ENCODE assay signal across 27 cellular contexts in genomic region chr7:9302436-9302835, GRCh38.
DNase-seq lines count a peak whose midpoint lies in the region; TF ChIP-seq lines count a peak whose summit lies in the region.
"Had no signal": no experiment of that assay in that cellular context is flagged by ENCODE, and none has a peak within 500 bp of the region (broad histone marks: within the 10 kb centered on the region; RNA-seq: fewer than 3 reads in every experiment).

No MANE protein-coding gene starts in this region.

- H3K4me3 ChIP-seq in neural cell (ENCODE audit: low read length): no peak overlapping the region
- H3K4me3 ChIP-seq in transverse colon: no peak overlapping the region
- H3K4me3 ChIP-seq: A549; BLaER1; BLaER1 treated with 17β-estradiol and CSF1 and Interleukin-3, amounts not matched to agents 10 nM and 100 nM had no signal

- H3K9me2 ChIP-seq in neural cell (ENCODE audit: insufficient read depth, low read length): no peaks in the 10 kb centered on the region

- no peak for TF ChIP-seq POLR2A in transverse colon (IDR thresholded peaks at IDR 0.05)

- no peak overlapping the region for H3K4me2 ChIP-seq in neural cell (ENCODE audit: low read length)
- H3K4me2 ChIP-seq: A549; BLaER1; BLaER1 treated with 17β-estradiol and CSF1 and Interleukin-3, amounts not matched to agents 10 nM and 100 nM had no signal

- H3K4me1 ChIP-seq in transverse colon: no peaks in the 10 kb centered on the region
- H3K4me1 ChIP-seq: A549; BE2C; BLaER1; BLaER1 treated with 17β-estradiol and CSF1 and Interleukin-3, amounts not matched to agents 10 nM and 100 nM; Caco-2 had no signal

- H3K36me3 ChIP-seq in neural cell (ENCODE audit: insufficient read depth, low read length): no peaks in the 10 kb centered on the region
- no peaks in the 10 kb centered on the region for H3K36me3 ChIP-seq in transverse colon
- H3K36me3 ChIP-seq: BE2C; BLaER1; BLaER1 treated with 17β-estradiol and CSF1 and Interleukin-3, amounts not matched to agents 10 nM and 100 nM had no signal

- no peak for DNase-seq in transverse colon
- DNase-seq: 8988T; ACHN; AML-193; BE2C; C1 segment of cervical spinal cord; Caco-2; Calu3; CD4-positive, alpha-beta memory T cell; CD4-positive, alpha-beta T cell; CD4-positive, CD25-positive, alpha-beta regulatory T cell; CD8-positive, alpha-beta memory T cell; CD8-positive, alpha-beta T cell; COR-L47; DMS 273 treated with DMSO at 0.1 percent for 48 hours; DMS153; DMS53; DMS79; DMS79 treated with DMSO at 0.1 percent for 48 hours; DND-41; EL had no signal

- no peaks in the 10 kb centered on the region for H4K20me1 ChIP-seq in neural cell (ENCODE audit: insufficient read depth)
- H4K20me1 ChIP-seq: BLaER1; BLaER1 treated with 17β-estradiol and CSF1 and Interleukin-3, amounts not matched to agents 10 nM and 100 nM had no signal

- H3K27ac ChIP-seq in neural cell (ENCODE audit: low read length): no peak overlapping the region
- no peak overlapping the region for H3K27ac ChIP-seq in transverse colon
- H3K27ac ChIP-seq: 22Rv1; A549; BLaER1; BLaER1 treated with 17β-estradiol and CSF1 and Interleukin-3, amounts not matched to agents 10 nM and 100 nM; C4-2B had no signal

- TF ChIP-seq CTCF in neural cell (IDR thresholded peaks at IDR 0.05; ENCODE audit: poor library complexity, severe bottlenecking): no peak
- no peak for TF ChIP-seq CTCF in transverse colon (IDR thresholded peaks at IDR 0.05)

- no peak overlapping the region for H2AFZ ChIP-seq in neural cell (ENCODE audit: low read depth, low read length)

- TF ChIP-seq EP300 in neural cell (conservative IDR thresholded peaks at IDR 0.05; ENCODE audit: poor library complexity, severe bottlenecking) (peak; percentile 79), transverse colon (IDR thresholded peaks at IDR 0.05; ENCODE audit: low read depth) (no peak)

- H3K9ac ChIP-seq in neural cell (ENCODE audit: low read length): no peak overlapping the region
- H3K9ac ChIP-seq: BLaER1; BLaER1 treated with 17β-estradiol and CSF1 and Interleukin-3, amounts not matched to agents 10 nM and 100 nM had no signal

- in situ Hi-C loops in transverse colon (cut with MboI; ENCODE audit: low pct_ligation_motif_present in 1 of 4, low pct_unique_long_range_greater_than_20kb in 1 of 4, low sequenced_read_pairs in 3 of 4): no loop called here

- no peaks in the 10 kb centered on the region for H3K27me3 ChIP-seq in neural cell (ENCODE audit: insufficient read depth, low read depth, low read length)
- no peaks in the 10 kb centered on the region for H3K27me3 ChIP-seq in transverse colon
- H3K27me3 ChIP-seq: BE2C; BLaER1; BLaER1 treated with 17β-estradiol and CSF1 and Interleukin-3, amounts not matched to agents 10 nM and 100 nM had no signal

- H3K79me2 ChIP-seq in neural cell (replicated peaks; ENCODE audit: insufficient read depth, low read length): no peaks in the 10 kb centered on the region

- TF ChIP-seq RAD21 in neural cell (conservative IDR thresholded peaks at IDR 0.05): no peak

- intact Hi-C loops in transverse colon (cut with DNase I; ENCODE audit: low total_unique reads): no loop called here

- WGBS in transverse colon (ENCODE audit: low coverage in 1 of 2), 2 donors: 45 to 64% methylated on average over 4 of the region's 4 CpGs

- H3K9me3 ChIP-seq in neural cell (ENCODE audit: low read length): no peaks in the 10 kb centered on the region
- H3K9me3 ChIP-seq in transverse colon: peaks cover 0 to 3% of the 10 kb centered on the region in 2 donors
- H3K9me3 ChIP-seq: A549; BE2C; BLaER1; BLaER1 treated with 17β-estradiol and CSF1 and Interleukin-3, amounts not matched to agents 10 nM and 100 nM; Caco-2 had no signal

- H3F3A ChIP-seq in neural cell (ENCODE audit: insufficient read depth, low read length, poor library complexity, severe bottlenecking): no peaks in the 10 kb centered on the region

TF ChIP-seq in neural cell, 6 proteins besides CTCF, POLR2A, EP300 and RAD21:
- TF ChIP-seq POLR2AphosphoS5 (IDR thresholded peaks at IDR 0.05) (peak; percentile 78), REST (IDR thresholded peaks at IDR 0.05; ENCODE audit: borderline replicate concordance) (no peak), SMC3 (conservative IDR thresholded peaks at IDR 0.05; ENCODE audit: poor library complexity) (no peak), TAF1 (IDR thresholded peaks at IDR 0.05; ENCODE audit: low read depth) (no peak), MXI1 (conservative IDR thresholded peaks at IDR 0.05; ENCODE audit: poor library complexity, severe bottlenecking) (no peak)
